ENCODE assay signal across 13 cellular contexts in genomic region chr10:132845780-132846595, GRCh38.
"Had no signal": no experiment of that assay in that cellular context is flagged by ENCODE, and none has a peak within 500 bp of the region (broad histone marks: within the 10 kb centered on the region; RNA-seq: fewer than 3 reads in every experiment).

No MANE protein-coding gene starts in this region.

- ATAC-seq: activated T-cell treated with anti-CD3 and anti-CD28 coated beads, Interleukin-2, amount 50 U/mL, for 72 hours; effector memory CD8-positive, alpha-beta T cell; left cardiac atrium had no signal

- H3K4me3 Mint-ChIP-seq: activated T-cell treated with anti-CD3 and anti-CD28 coated beads, Interleukin-2, amount 50 U/mL, for 72 hours; effector memory CD8-positive, alpha-beta T cell; stimulated activated naive CD8-positive, alpha-beta T cell treated with anti-CD3 and anti-CD28 coated beads, Interleukin-15, Interleukin-2, amounts not matched to agents 100 ng/mL and 50 ng/mL, for 24 hours had no signal

- H3K27me3 Mint-ChIP-seq: stimulated activated naive CD8-positive, alpha-beta T cell treated with anti-CD3 and anti-CD28 coated beads, Interleukin-15, Interleukin-2, amounts not matched to agents 100 ng/mL and 50 ng/mL, for 24 hours had no signal

- DNase-seq: activated T-cell treated with anti-CD3 and anti-CD28 coated beads, Interleukin-2, amount 50 U/mL, for 72 hours; cortex of kidney; effector memory CD8-positive, alpha-beta T cell; left cardiac atrium; mesendoderm; stimulated activated CD4-positive, alpha-beta T cell treated with anti-CD3 and anti-CD28 coated beads, Interleukin-15, amount 100 ng/mL, for 24 hours; stimulated activated CD4-positive, alpha-beta T cell treated with anti-CD3 and anti-CD28 coated beads, Interleukin-4, amount 100 ng/mL, for 24 hours had no signal

- H3K27ac ChIP-seq: cardiac muscle cell, hepatocyte, ovary, thoracic aorta, uterus had no signal

- H3K4me1 ChIP-seq: uterus had no signal

- H3K36me3 ChIP-seq: cardiac muscle cell, ovary, thoracic aorta, uterus had no signal

- H3K4me3 ChIP-seq: cardiac muscle cell, hepatocyte, ovary, thoracic aorta, uterus had no signal

- H3K27me3 ChIP-seq: cardiac muscle cell, hepatocyte, ovary, uterus had no signal

- H2AFZ ChIP-seq: hepatocyte had no signal

- H3K79me2 ChIP-seq: hepatocyte had no signal

- H3K27ac Mint-ChIP-seq: activated T-cell treated with anti-CD3 and anti-CD28 coated beads, Interleukin-2, amount 50 U/mL, for 72 hours; effector memory CD8-positive, alpha-beta T cell; stimulated activated naive CD8-positive, alpha-beta T cell treated with anti-CD3 and anti-CD28 coated beads, Interleukin-15, Interleukin-2, amounts not matched to agents 100 ng/mL and 50 ng/mL, for 24 hours had no signal

- H3K4me2 ChIP-seq: hepatocyte had no signal
